ENCODE assay signal across 8 cellular contexts in genomic region chr11:78188809-78189724, GRCh38. TPM values are rescaled to one million over a fixed set of nuclear protein-coding genes. Genes with fewer than 3 reads are reported as not detected.
DNase-seq lines count a peak whose midpoint lies in the region; ATAC-seq, FAIRE-seq and TF ChIP-seq lines count a peak whose summit lies in the region.

A gene with protein sequence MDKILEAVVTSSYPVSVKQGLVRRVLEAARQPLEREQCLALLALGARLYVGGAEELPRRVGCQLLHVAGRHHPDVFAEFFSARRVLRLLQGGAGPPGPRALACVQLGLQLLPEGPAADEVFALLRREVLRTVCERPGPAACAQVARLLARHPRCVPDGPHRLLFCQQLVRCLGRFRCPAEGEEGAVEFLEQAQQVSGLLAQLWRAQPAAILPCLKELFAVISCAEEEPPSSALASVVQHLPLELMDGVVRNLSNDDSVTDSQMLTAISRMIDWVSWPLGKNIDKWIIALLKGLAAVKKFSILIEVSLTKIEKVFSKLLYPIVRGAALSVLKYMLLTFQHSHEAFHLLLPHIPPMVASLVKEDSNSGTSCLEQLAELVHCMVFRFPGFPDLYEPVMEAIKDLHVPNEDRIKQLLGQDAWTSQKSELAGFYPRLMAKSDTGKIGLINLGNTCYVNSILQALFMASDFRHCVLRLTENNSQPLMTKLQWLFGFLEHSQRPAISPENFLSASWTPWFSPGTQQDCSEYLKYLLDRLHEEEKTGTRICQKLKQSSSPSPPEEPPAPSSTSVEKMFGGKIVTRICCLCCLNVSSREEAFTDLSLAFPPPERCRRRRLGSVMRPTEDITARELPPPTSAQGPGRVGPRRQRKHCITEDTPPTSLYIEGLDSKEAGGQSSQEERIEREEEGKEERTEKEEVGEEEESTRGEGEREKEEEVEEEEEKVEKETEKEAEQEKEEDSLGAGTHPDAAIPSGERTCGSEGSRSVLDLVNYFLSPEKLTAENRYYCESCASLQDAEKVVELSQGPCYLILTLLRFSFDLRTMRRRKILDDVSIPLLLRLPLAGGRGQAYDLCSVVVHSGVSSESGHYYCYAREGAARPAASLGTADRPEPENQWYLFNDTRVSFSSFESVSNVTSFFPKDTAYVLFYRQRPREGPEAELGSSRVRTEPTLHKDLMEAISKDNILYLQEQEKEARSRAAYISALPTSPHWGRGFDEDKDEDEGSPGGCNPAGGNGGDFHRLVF (plus strand): TSS chr11:78188919. CDS start chr11:78196246, 7,327 bp downstream.

- BruUV-seq in Calu3 (replicated peaks; lab: Mats Ljungman, UMichigan) (TSS peak; percentile 60), IMR-90 (replicated peaks; lab: Mats Ljungman, UMichigan) (no TSS peak)

- POLR2A ChIA-PET in IMR-90 (lab: Charles Lee; ENCODE audit: unreplicated experiment): no interaction called here

- WGBS in IMR-90 (ENCODE audit: extremely low coverage in 2 of 2, insufficient read length in 1 of 2), 2 experiments: 5% methylated on average over 4 of the region's 45 CpGs; no CpG with 5 or more reads in 1 of the 2 experiments

- H2BK15ac ChIP-seq in IMR-90 (ENCODE audit: low read depth, low read length): no peak within 1 kb of the TSS

- H3K4me3 ChIP-seq in IMR-90 (ENCODE audit: insufficient read depth, low read depth, low read length): peak within 1 kb of the TSS; percentile 94
- peak within 1 kb of the TSS; percentile 77 for H3K4me3 ChIP-seq in bronchial epithelial cell (ENCODE audit: low read depth, low read length)
- H3K4me3 ChIP-seq in vagina: peak within 1 kb of the TSS; percentile 70 to 93

- TF ChIP-seq CTCF in Calu3 (IDR thresholded peaks at IDR 0.05; ENCODE audit: unreplicated experiment) (no peak), IMR-90 (conservative IDR thresholded peaks at IDR 0.05; ENCODE audit: low read depth, low read length) (no peak), bronchial epithelial cell (IDR thresholded peaks at IDR 0.05; ENCODE audit: insufficient read depth, low read length, severe bottlenecking) (no peak), vagina (IDR thresholded peaks at IDR 0.05) (no peak)

- dilution Hi-C loops in IMR-90 (cut with HindIII; ENCODE audit: low sequenced_read_pairs, unreplicated experiment): no loop called here

- H2AFZ ChIP-seq in IMR-90 (replicated peaks; ENCODE audit: low read length, poor library complexity): peak within 1 kb of the TSS; percentile 97

- CTCF ChIA-PET in Calu3 (lab: Charles Lee) (interaction anchor here (0.7 kb wide), 1 partner anchor 376 kb away, joined by 3 read pairs; no protein-coding TSS in a partner anchor), IMR-90 (lab: Yijun Ruan, JAX) (interaction anchor here (0.7 to 1.9 kb wide), 3 partner anchors 39 to 375 kb away, joined by 5 to 6 read pairs (median 6); no protein-coding TSS in a partner anchor)

- H3K4me1 ChIP-seq in IMR-90 (ENCODE audit: control insufficient read depth, insufficient read depth, low read length) (peaks cover 16% of the 10 kb centered on the region), vagina (peaks cover 65% of the 10 kb centered on the region)

- peak within 1 kb of the TSS; percentile 53 for H3K18ac ChIP-seq in IMR-90 (ENCODE audit: low read depth, low read length)

- H3K4ac ChIP-seq in IMR-90 (ENCODE audit: low read depth, low read length): peak within 1 kb of the TSS; percentile 93

- FAIRE-seq in bronchial epithelial cell (lab: Jason Lieb, UNC): no peak
- FAIRE-seq in HTR-8/SVneo (lab: Jason Lieb, UNC): no peak

- ATAC-seq in IMR-90 (ENCODE audit: low read depth) (peak; percentile 19), HG02885 (IDR thresholded peaks at IDR 0.05; ENCODE audit: poor library complexity, unreplicated experiment) (no peak)

- peaks cover 25% of the 10 kb centered on the region for H3K9me1 ChIP-seq in IMR-90 (ENCODE audit: insufficient read depth, low read length)

- H3K23ac ChIP-seq in IMR-90 (ENCODE audit: low read depth, low read length): peak within 1 kb of the TSS; percentile 80

- H3K4me1 Mint-ChIP-seq in Calu3 (ENCODE audit: low read depth, unreplicated experiment): peaks cover 49% of the 10 kb centered on the region

- no peak within 1 kb of the TSS for H2BK20ac ChIP-seq in IMR-90 (ENCODE audit: low read depth, low read length)

- H3K27ac Mint-ChIP-seq in Calu3 (ENCODE audit: unreplicated experiment): peak within 1 kb of the TSS; percentile 73

- peak within 1 kb of the TSS; percentile 80 for H2BK5ac ChIP-seq in IMR-90 (ENCODE audit: low read depth, low read length, poor library complexity, severe bottlenecking)

- H3K9ac ChIP-seq in IMR-90 (ENCODE audit: low read depth, low read length): peak within 1 kb of the TSS; percentile 80

- 0 out of 2 replicates have a peak, but pooled peaks have one; percentile 8 for TF ChIP-seq POLR2A in IMR-90 (IDR thresholded peaks at IDR 0.05; ENCODE audit: low read depth, low read length)
- TF ChIP-seq POLR2A in vagina (IDR thresholded peaks at IDR 0.05): no peak

- H3K56ac ChIP-seq in IMR-90 (ENCODE audit: extremely low read depth, insufficient read depth, low read length): 0 out of 2 replicates have a peak within 1 kb of the TSS, but pooled peaks have one; percentile 40

- H3K4me3 Mint-ChIP-seq in Calu3 (ENCODE audit: low read depth, unreplicated experiment): peak within 1 kb of the TSS; percentile 99

- peak within 1 kb of the TSS; percentile 97 for H3K4me2 ChIP-seq in IMR-90 (ENCODE audit: low read depth, low read length)

- DNase-seq in Calu3 (no peak), IMR-90 (no peak), bronchial epithelial cell (ENCODE audit: low read depth) (no peak), mesenteric fat pad (ENCODE audit: low spot score) (no peak), vagina (ENCODE audit: extremely low spot score in 2 of 2) (no peak), HTR-8/SVneo (ENCODE audit: insufficient read length, low spot score) (no peak), LoVo (ENCODE audit: low spot score) (no peak)

- peak within 1 kb of the TSS; percentile 57 for H2BK120ac ChIP-seq in IMR-90 (ENCODE audit: low read depth, low read length)

- no peaks in the 10 kb centered on the region for H3K36me3 ChIP-seq in IMR-90 (ENCODE audit: control insufficient read depth, insufficient read depth, low read length)
- H3K36me3 ChIP-seq in bronchial epithelial cell (ENCODE audit: control insufficient read depth, insufficient read depth, low read length): no peaks in the 10 kb centered on the region
- H3K36me3 ChIP-seq in vagina: no peaks in the 10 kb centered on the region

- in situ Hi-C loops in IMR-90 (cut with MboI; ENCODE audit: low sequenced_read_pairs): no loop called here

- H3K27ac ChIP-seq in IMR-90 (ENCODE audit: insufficient read depth, low read length) (peak within 1 kb of the TSS; percentile 80), vagina (peak within 1 kb of the TSS; percentile 89)

- peak within 1 kb of the TSS; percentile 86 for H4K91ac ChIP-seq in IMR-90 (ENCODE audit: insufficient read depth, low read depth, low read length)

- H4K20me1 ChIP-seq in IMR-90 (ENCODE audit: insufficient read depth, low read length): peaks cover 32% of the 10 kb centered on the region

- peaks cover 51 to 86% of the 10 kb centered on the region in 2 experiments for H3K79me1 ChIP-seq in IMR-90 (ENCODE audit: low read depth in 1 of 2, low read length in 2 of 2)

- H2AK5ac ChIP-seq in IMR-90 (ENCODE audit: low read depth, low read length): peak within 1 kb of the TSS; percentile 92

- peak within 1 kb of the TSS; percentile 59 for H4K5ac ChIP-seq in IMR-90 (ENCODE audit: low read depth, low read length)

- H3K9me3 ChIP-seq in IMR-90 (ENCODE audit: control insufficient read depth, insufficient read depth, low read length) (no peaks in the 10 kb centered on the region), vagina (no peaks in the 10 kb centered on the region)

- peak within 1 kb of the TSS; percentile 99 for H2AK9ac ChIP-seq in IMR-90 (replicated peaks; ENCODE audit: low read depth, low read length, poor library complexity)

- TF ChIP-seq RAD21 in IMR-90 (IDR thresholded peaks at IDR 0.05; ENCODE audit: low read length): no peak

- peak within 1 kb of the TSS; percentile 85 to 91 for H4K8ac ChIP-seq in IMR-90 (ENCODE audit: low read depth in 2 of 2, low read length in 2 of 2)

- peak within 1 kb of the TSS; percentile 87 for H3K14ac ChIP-seq in IMR-90 (replicated peaks; ENCODE audit: low read depth, low read length)

- H3K27me3 ChIP-seq in IMR-90 (ENCODE audit: control insufficient read depth, insufficient read depth, low read length) (no peaks in the 10 kb centered on the region), bronchial epithelial cell (ENCODE audit: control insufficient read depth, insufficient read depth, low read length) (no peaks in the 10 kb centered on the region), vagina (no peaks in the 10 kb centered on the region)

- no peaks in the 10 kb centered on the region for H3K9me3 Mint-ChIP-seq in Calu3 (ENCODE audit: low read depth, unreplicated experiment)

- intact Hi-C loops in Calu3 (cut with micrococcal nuclease; ENCODE audit: unreplicated experiment) (no loop called here), IMR-90 (cut with micrococcal nuclease) (loop anchor here (2.0 kb wide), 1 partner anchor 24 kb away; no protein-coding TSS in a partner anchor), vagina (cut with DNase I) (loop anchor here (10.0 kb wide), 1 partner anchor 124 kb away; the partner anchor contains the start of gene THRSP)

- no peaks in the 10 kb centered on the region for H3K27me3 Mint-ChIP-seq in Calu3 (ENCODE audit: unreplicated experiment)

- H3K36me3 Mint-ChIP-seq in Calu3 (ENCODE audit: insufficient read depth, unreplicated experiment): peaks cover 26% of the 10 kb centered on the region

TF ChIP-seq in IMR-90, 13 proteins besides CTCF, POLR2A, EP300 and RAD21 (continues in another document):
- no peak for TF ChIP-seq BHLHE40 (IDR thresholded peaks at IDR 0.05; ENCODE audit: low read depth, low read length)
- TF ChIP-seq USF2 (IDR thresholded peaks at IDR 0.05; ENCODE audit: low read depth, low read length): no peak
- peak; percentile 87; the same call in 1 of the 2 replicates for TF ChIP-seq MAZ (IDR thresholded peaks at IDR 0.05; ENCODE audit: borderline replicate concordance, low read depth, low read length)
- no peak for TF ChIP-seq MAFK (IDR thresholded peaks at IDR 0.05; ENCODE audit: low read depth, low read length)
- TF ChIP-seq SMC3 (IDR thresholded peaks at IDR 0.05; ENCODE audit: low read depth, low read length): no peak
- no peak for TF ChIP-seq MXI1 (IDR thresholded peaks at IDR 0.05; ENCODE audit: borderline replicate concordance, low read depth, low read length)

RNA-seq across cellular contexts. Expression of the gene that starts here (rescaled TPM):
- total RNA-seq in Calu3 (2022) (6.8 and 7.8 TPM in 2 replicates), IMR-90 (2012; rRNA removed) (2.2 and 2.7 TPM in 2 replicates), bronchial epithelial cell (3.7 and 5.1 TPM in 2 replicates), mesenteric fat pad (12.2 TPM), vagina (11.8 TPM)
- polyA plus RNA-seq in IMR-90 (2012; rRNA removed): 10.4 and 11.3 TPM in 2 replicates
- polyA plus RNA-seq in IMR-90 (2012; cell fraction: cytosol; rRNA removed): 6.7 and 7.5 TPM in 2 replicates
- polyA plus RNA-seq in IMR-90 (2012; cell fraction: nucleus; rRNA removed; ENCODE audit: low replicate concordance): 34.8 and 58.2 TPM in 2 replicates
